In the genomic region with DNA sequence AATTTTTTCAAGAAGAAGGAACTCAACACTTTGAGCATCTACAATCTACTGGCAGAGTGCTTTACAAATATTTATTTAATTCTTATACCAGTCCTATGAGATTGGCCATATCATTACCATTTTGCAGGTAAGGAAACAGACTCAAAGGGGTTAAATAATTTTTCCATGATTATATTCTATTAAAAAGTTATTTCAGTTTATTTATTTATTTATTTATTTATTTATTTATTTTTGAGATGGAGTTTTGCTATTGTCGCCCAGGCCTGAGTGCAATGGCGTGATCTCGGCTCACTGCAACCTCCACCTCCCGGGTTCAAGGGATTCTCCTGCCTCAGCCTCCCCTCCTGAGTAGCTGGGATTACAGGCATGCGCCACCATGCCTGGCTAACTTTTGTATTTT, we compare ENCODE assay signal across 3 cellular contexts. TPM values are rescaled to one million over a fixed set of nuclear protein-coding genes. Genes with fewer than 3 reads are reported as not detected.
"Had no signal": no experiment of that assay in that cellular context is flagged by ENCODE, and none has a peak within 500 bp of the region (broad histone marks: within the 10 kb centered on the region; RNA-seq: fewer than 3 reads in every experiment).

No MANE protein-coding gene starts in this region.

RNA-seq across cellular contexts. Expression of gene SOX2, which starts 52.3 kb away (rescaled TPM):
- total RNA-seq: LHCN-M2, MCF 10A, NCI-H460 had no signal
